In genomic region chr12:56687225-56688128, GRCh38 we compare ENCODE assay signal across 8 cellular contexts. TPM values are rescaled to one million over a fixed set of nuclear protein-coding genes. Genes with fewer than 3 reads are reported as not detected.
DNase-seq lines count a peak whose midpoint lies in the region; ATAC-seq and TF ChIP-seq lines count a peak whose summit lies in the region.

No MANE protein-coding gene starts in this region.

- under 1% methylated on average over 62 of the region's 62 CpGs for WGBS in urinary bladder

- no peaks in the 10 kb centered on the region for H3K9me3 Mint-ChIP-seq in osteocyte (ENCODE audit: unreplicated experiment)

- H3K4me3 Mint-ChIP-seq in osteocyte (ENCODE audit: unreplicated experiment): peak overlapping the region; percentile 98

- H3K4me3 ChIP-seq in urinary bladder (ENCODE audit: low read depth, low read length): peak overlapping the region; percentile 84

- peak overlapping the region; percentile 99 for H3K27ac Mint-ChIP-seq in osteocyte (ENCODE audit: unreplicated experiment)

- intact Hi-C loops in head of caudate nucleus (cut with DNase I): loop anchor here (2.0 to 5.0 kb wide), 2 partner anchors 37 to 50 kb away; partner anchors contain the start of gene NACA

- ATAC-seq in GM18868 (IDR thresholded peaks at IDR 0.05; ENCODE audit: unreplicated experiment) (peak; percentile 29), HG03565 (IDR thresholded peaks at IDR 0.05; ENCODE audit: unreplicated experiment) (peak; percentile 5)

- H3K4me1 Mint-ChIP-seq in osteocyte (ENCODE audit: unreplicated experiment): peaks cover 42% of the 10 kb centered on the region

- DNase-seq in A172 (ENCODE audit: low spot score): peak; percentile 35
- peak; percentile 71 for DNase-seq in RPMI8226
- DNase-seq in activated naive CD4-positive, alpha-beta T cell treated with Interleukin-2 at 50 U/mL for 16 hours: peak; percentile 67
- peak; percentile 34 to 89 (median 73) for DNase-seq in head of caudate nucleus
- DNase-seq in osteocyte (ENCODE audit: extremely low spot score, unreplicated experiment): no peak

- peak overlapping the region; percentile 99 for H3K27ac ChIP-seq in urinary bladder (ENCODE audit: low read depth)

- TF ChIP-seq CTCF in osteocyte (IDR thresholded peaks at IDR 0.05): no peak

- peaks cover 12% of the 10 kb centered on the region for H3K36me3 Mint-ChIP-seq in osteocyte (ENCODE audit: unreplicated experiment)

- no peaks in the 10 kb centered on the region for H3K36me3 ChIP-seq in urinary bladder (ENCODE audit: insufficient read depth)

- H3K4me1 ChIP-seq in urinary bladder (ENCODE audit: insufficient read depth): no peaks in the 10 kb centered on the region

- H3K27me3 Mint-ChIP-seq in osteocyte (ENCODE audit: unreplicated experiment): no peaks in the 10 kb centered on the region

RNA-seq across cellular contexts. Expression of gene PTGES3, which starts 0.6 kb away (rescaled TPM):
- 188 and 222 TPM in 2 replicates for total RNA-seq in A172 (2014; rRNA removed; shearing (Covaris generic))
- 136 and 140 TPM in 2 replicates for total RNA-seq in osteocyte
- total RNA-seq in urinary bladder: 118 TPM
- 184 TPM for polyA plus RNA-seq in urinary bladder

RNA-seq across cellular contexts. Expression of gene NACA, which starts 37.6 kb away (rescaled TPM):
- total RNA-seq in A172 (2014; rRNA removed; shearing (Covaris generic)): 1,709 and 1,797 TPM in 2 replicates
- total RNA-seq in osteocyte: 767 and 791 TPM in 2 replicates
- total RNA-seq in urinary bladder: 1,052 TPM
- 1,683 TPM for polyA plus RNA-seq in urinary bladder

RNA-seq across cellular contexts. Expression of gene ATP5F1B, which starts 41.7 kb away (rescaled TPM):
- 710 and 775 TPM in 2 replicates for total RNA-seq in A172 (2014; rRNA removed; shearing (Covaris generic))
- total RNA-seq in osteocyte: 423 TPM in 2 replicates
- 175 TPM for total RNA-seq in urinary bladder
- 583 TPM for polyA plus RNA-seq in urinary bladder

RNA-seq across cellular contexts. Expression of gene BAZ2A, which starts 57.4 kb away (rescaled TPM):
- total RNA-seq in A172 (2014; rRNA removed; shearing (Covaris generic)): 16.6 and 20.9 TPM in 2 replicates
- total RNA-seq in osteocyte (83.1 and 91.6 TPM in 2 replicates), urinary bladder (27.4 TPM)
- 30.9 TPM for polyA plus RNA-seq in urinary bladder
